ENCODE assay signal across 1 cellular context in genomic region chr1:202105571-202106339, GRCh38.
TF ChIP-seq lines count a peak whose summit lies in the region.

No MANE protein-coding gene starts in this region.

TF ChIP-seq in endothelial cell of umbilical vein, 7 proteins besides CTCF, POLR2A, EP300 and RAD21 (continued from another document):
- TF ChIP-seq, protein P1, sequence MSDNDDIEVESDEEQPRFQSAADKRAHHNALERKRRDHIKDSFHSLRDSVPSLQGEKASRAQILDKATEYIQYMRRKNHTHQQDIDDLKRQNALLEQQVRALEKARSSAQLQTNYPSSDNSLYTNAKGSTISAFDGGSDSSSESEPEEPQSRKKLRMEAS (IDR thresholded peaks at IDR 0.05; ENCODE audit: insufficient read depth, insufficient read length) = no peak
- no peak for TF ChIP-seq FOS (IDR thresholded peaks at IDR 0.05; ENCODE audit: borderline replicate concordance, insufficient read depth, low read length)
- TF ChIP-seq GATA2 (IDR thresholded peaks at IDR 0.05; ENCODE audit: insufficient read depth, insufficient read length, low read depth, low read length) = no peak
- TF ChIP-seq MYC (IDR thresholded peaks at IDR 0.05; ENCODE audit: low read depth, low read length) = no peak
